8 cellular contexts compared by ENCODE assay signal in genomic region chr1:234926574-234927311, GRCh38.
DNase-seq lines count a peak whose midpoint lies in the region; ATAC-seq and TF ChIP-seq lines count a peak whose summit lies in the region.

No MANE protein-coding gene starts in this region.

- no peaks in the 10 kb centered on the region for H3K9me3 ChIP-seq in OCI-LY3 (ENCODE audit: insufficient read depth, low read length)

- H3K4me1 Mint-ChIP-seq in osteocyte (ENCODE audit: unreplicated experiment): peaks cover 44% of the 10 kb centered on the region

- H2AFZ ChIP-seq in OCI-LY3 (ENCODE audit: low read depth, low read length): no peak overlapping the region

- CTCF ChIA-PET in HEK293T (lab: Yijun Ruan, JAX): interaction anchor here (0.7 kb wide), 2 partner anchors 50 to 64 kb away, joined by 3 to 12 read pairs; no protein-coding TSS in a partner anchor

- ATAC-seq in GM18519 (IDR thresholded peaks at IDR 0.05; ENCODE audit: low FRiP score, unreplicated experiment) (peak; percentile 81), HG02571 (IDR thresholded peaks at IDR 0.05; ENCODE audit: unreplicated experiment) (peak; percentile 82)

- no peaks in the 10 kb centered on the region for H3K36me3 Mint-ChIP-seq in osteocyte (ENCODE audit: unreplicated experiment)

- no peaks in the 10 kb centered on the region for H4K20me1 ChIP-seq in OCI-LY3 (ENCODE audit: insufficient read depth, low read length)

- no peak overlapping the region for H3K27ac ChIP-seq in OCI-LY3 (ENCODE audit: low read length)
- peak overlapping the region; percentile 60 to 75 for H3K27ac ChIP-seq in coronary artery

- no peaks in the 10 kb centered on the region for H3K79me2 ChIP-seq in OCI-LY3 (ENCODE audit: low read length)

- DNase-seq in coronary artery (ENCODE audit: low spot score): peak; percentile 74
- no peak for DNase-seq in osteocyte (ENCODE audit: extremely low spot score, unreplicated experiment)
- DNase-seq in HEK293T (ENCODE audit: extremely low spot score): no peak
- DNase-seq in DMS 273 treated with DMSO at 0.1 percent for 48 hours (lab: John Stamatoyannopoulos, UW): no peak
- no peak for DNase-seq in amniotic stem cell (lab: John Stamatoyannopoulos, UW)

- H3K27me3 ChIP-seq in OCI-LY3 (ENCODE audit: low read depth, low read length): peaks cover 49% of the 10 kb centered on the region

- POLR2A ChIA-PET in HEK293T (lab: Yijun Ruan, JAX): interaction anchor here (1.0 to 1.1 kb wide), 3 partner anchors 36 to 315 kb away, joined by 3 to 4 read pairs (median 3); no protein-coding TSS in a partner anchor

- H3K4me2 ChIP-seq in OCI-LY3 (ENCODE audit: low read length): peak overlapping the region; percentile 98

- H3K4me3 ChIP-seq in OCI-LY3 (ENCODE audit: low read length) (peak overlapping the region; percentile 70), coronary artery (no peak overlapping the region)

- H3K27ac Mint-ChIP-seq in osteocyte (ENCODE audit: unreplicated experiment): peak overlapping the region; percentile 94

- H3K27me3 Mint-ChIP-seq in osteocyte (ENCODE audit: unreplicated experiment): no peaks in the 10 kb centered on the region

- TF ChIP-seq CTCF in OCI-LY3 (IDR thresholded peaks at IDR 0.05; ENCODE audit: low read depth, low read length) (no peak), coronary artery (IDR thresholded peaks at IDR 0.05) (no peak), osteocyte (IDR thresholded peaks at IDR 0.05) (no peak)

- H3K36me3 ChIP-seq in OCI-LY3 (replicated peaks; ENCODE audit: low read depth, low read length): peaks cover 6% of the 10 kb centered on the region

- peaks cover 56% of the 10 kb centered on the region for H3K4me1 ChIP-seq in OCI-LY3 (ENCODE audit: low read length)

- no peak overlapping the region for H3K4me3 Mint-ChIP-seq in osteocyte (ENCODE audit: unreplicated experiment)

- no peaks in the 10 kb centered on the region for H3K9me3 Mint-ChIP-seq in osteocyte (ENCODE audit: unreplicated experiment)

- peak overlapping the region; percentile 48 for H3K9ac ChIP-seq in OCI-LY3 (ENCODE audit: low read length)

TF ChIP-seq in HEK293T, 16 proteins besides CTCF, POLR2A, EP300 and RAD21:
- TF ChIP-seq PKNOX1 (IDR thresholded peaks at IDR 0.05) (no peak), SP1 (IDR thresholded peaks at IDR 0.05) (no peak), CTBP1 (IDR thresholded peaks at IDR 0.05; ENCODE audit: borderline replicate concordance) (no peak), NFRKB (IDR thresholded peaks at IDR 0.05) (no peak), HDGF (IDR thresholded peaks at IDR 0.05; ENCODE audit: borderline replicate concordance) (no peak), SUZ12 (IDR thresholded peaks at IDR 0.05) (no peak), ARNT (IDR thresholded peaks at IDR 0.05) (no peak)
